In the genomic region with DNA sequence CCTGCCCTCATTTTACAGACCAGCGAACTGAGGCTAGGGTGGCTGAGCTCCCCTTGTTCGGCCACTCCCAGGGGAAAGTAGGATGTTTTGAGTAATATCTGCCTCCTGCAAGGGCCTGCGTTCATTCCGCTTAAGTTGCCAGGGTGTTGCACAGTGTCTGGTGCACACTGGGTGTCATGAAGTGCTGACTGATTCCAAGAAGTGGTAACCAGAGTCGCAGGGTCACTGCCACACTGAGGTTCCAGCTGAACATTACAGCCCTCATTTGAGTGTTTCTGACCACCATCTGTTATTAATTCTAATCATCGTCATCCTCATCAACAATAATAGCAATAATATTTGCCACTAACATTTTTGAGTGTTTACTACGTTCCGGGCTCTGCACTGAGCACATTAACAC, we compare ENCODE assay signal across 25 cellular contexts.
DNase-seq lines count a peak whose midpoint lies in the region; ATAC-seq and TF ChIP-seq lines count a peak whose summit lies in the region.
"Had no signal": no experiment of that assay in that cellular context is flagged by ENCODE, and none has a peak within 500 bp of the region (broad histone marks: within the 10 kb centered on the region; RNA-seq: fewer than 3 reads in every experiment).

No MANE protein-coding gene starts in this region.

- H3K27me3 Mint-ChIP-seq in brain = peaks cover 3% of the 10 kb centered on the region

- peaks cover 0 to 10% (median 3%) of the 10 kb centered on the region in 5 experiments for H3K9me3 Mint-ChIP-seq in brain
- H3K9me3 Mint-ChIP-seq: CD8-positive, alpha-beta T cell had no signal

- H3K9me3 ChIP-seq in vagina = no peaks in the 10 kb centered on the region
- H3K9me3 ChIP-seq in gastroesophageal sphincter = no peaks in the 10 kb centered on the region
- H3K9me3 ChIP-seq: Caco-2, HAP-1 had no signal

- peaks cover 3% of the 10 kb centered on the region for H3K36me3 Mint-ChIP-seq in brain
- H3K36me3 Mint-ChIP-seq: CD8-positive, alpha-beta T cell had no signal

- no peak overlapping the region for H3K4me3 ChIP-seq in fibroblast of villous mesenchyme (ENCODE audit: low read depth, low read length)
- H3K4me3 ChIP-seq in vagina = no peak overlapping the region
- no peak overlapping the region for H3K4me3 ChIP-seq in gastroesophageal sphincter
- H3K4me3 ChIP-seq: GM23338, HAP-1 had no signal

- peaks cover 33% of the 10 kb centered on the region for H3K4me1 Mint-ChIP-seq in brain
- H3K4me1 Mint-ChIP-seq: GM23338 had no signal

- no peak overlapping the region for H3K4me3 Mint-ChIP-seq in brain
- H3K4me3 Mint-ChIP-seq: CD8-positive, alpha-beta T cell; GM23338 had no signal

- H3K36me3 ChIP-seq in vagina (no peaks in the 10 kb centered on the region), gastroesophageal sphincter (no peaks in the 10 kb centered on the region)
- H3K36me3 ChIP-seq: HAP-1 had no signal

- H3K27me3 ChIP-seq in vagina (no peaks in the 10 kb centered on the region), gastroesophageal sphincter (peaks cover 22% of the 10 kb centered on the region)

- intact Hi-C loops in vagina (cut with DNase I) = no loop called here

- TF ChIP-seq CTCF in brain (conservative IDR thresholded peaks at IDR 0.05) (no peak), fibroblast of villous mesenchyme (IDR thresholded peaks at IDR 0.05; ENCODE audit: insufficient read depth, low read depth, low read length) (no peak), vagina (IDR thresholded peaks at IDR 0.05) (no peak), gastroesophageal sphincter (IDR thresholded peaks at IDR 0.05) (no peak)

- 75 to 100% methylated on average over 2 to 3 of the region's 8 CpGs for WGBS in gastroesophageal sphincter (ENCODE audit: low coverage in 1 of 2), 2 donors

- no peak for ATAC-seq in gastroesophageal sphincter
- ATAC-seq in HG02981 (IDR thresholded peaks at IDR 0.05; ENCODE audit: unreplicated experiment) = no peak
- ATAC-seq: CD8-positive, alpha-beta T cell; GM23338 had no signal

- TF ChIP-seq POLR2A in vagina (IDR thresholded peaks at IDR 0.05) (no peak), gastroesophageal sphincter (IDR thresholded peaks at IDR 0.05) (no peak)

- H3K27ac ChIP-seq in vagina (peak overlapping the region; percentile 64), gastroesophageal sphincter (no peak overlapping the region)
- H3K27ac ChIP-seq: KMS-11, RWPE1 had no signal

- TF ChIP-seq EP300 in gastroesophageal sphincter (IDR thresholded peaks at IDR 0.05) = no peak

- H3K4me1 ChIP-seq in vagina (peaks cover 10% of the 10 kb centered on the region), gastroesophageal sphincter (no peaks in the 10 kb centered on the region)
- H3K4me1 ChIP-seq: HAP-1 had no signal

- peak overlapping the region in 3 of 5 experiments; percentile 26 to 76 (median 50) for H3K27ac Mint-ChIP-seq in brain
- H3K27ac Mint-ChIP-seq: CD8-positive, alpha-beta T cell; GM23338 had no signal

- DNase-seq in GM03348 (ENCODE audit: low spot score) (peak; percentile 16), fibroblast of villous mesenchyme (ENCODE audit: low read depth) (peak; percentile 32), vagina (ENCODE audit: extremely low spot score in 2 of 2) (no peak), retina (no peak), SKM-1 (lab: John Stamatoyannopoulos, UW; ENCODE audit: unreplicated experiment) (no peak)
- DNase-seq: Caco-2; CD8-positive, alpha-beta T cell; GDM1; IMR-90; NCI-H1048; NCI-H1436; NCI-H187; NCI-H2081 treated with DMSO at 0.1 percent for 48 hours; NCI-H2171; NCI-H226; NCI-H510A; NCI-H69; SHP77 had no signal

Comparison
In these comparisons a context has a peak if more than half of its experiments do, and no peak if none do; other contexts are left out.
1. DNase-seq: peak in GM03348 (single experiment) and fibroblast of villous mesenchyme (single experiment); none in vagina (0 of 2), retina (single experiment) and SKM-1 (single experiment).